ENCODE assay signal across 1 cellular context in genomic region chr7:103660455-103661371, GRCh38.
TF ChIP-seq lines count a peak whose summit lies in the region.

No MANE protein-coding gene starts in this region.

TF ChIP-seq in HepG2, 621 proteins besides CTCF, POLR2A, EP300 and RAD21 (continued from another document and continues in another):
- TF ChIP-seq REST (IDR thresholded peaks at IDR 0.05; ENCODE audit: borderline replicate concordance in 1 of 2, low read depth in 1 of 2, low read length in 2 of 2), result no peak
- no peak for TF ChIP-seq ZNF572 (CRISPR knock-in tag; IDR thresholded peaks at IDR 0.05)
- no peak for TF ChIP-seq XBP1 (CRISPR knock-in tag; IDR thresholded peaks at IDR 0.05)
- no peak for TF ChIP-seq GPBP1L1 (CRISPR knock-in tag; IDR thresholded peaks at IDR 0.05)
- no peak for TF ChIP-seq AKNA (CRISPR knock-in tag; IDR thresholded peaks at IDR 0.05; ENCODE audit: borderline replicate concordance)
- TF ChIP-seq ARID5B (CRISPR knock-in tag; IDR thresholded peaks at IDR 0.05), result peak; percentile 99
- peak; percentile 94; the same call in 1 of the 2 replicates for TF ChIP-seq ZSCAN5A (CRISPR knock-in tag; IDR thresholded peaks at IDR 0.05; ENCODE audit: borderline replicate concordance)
- no peak for TF ChIP-seq ZNF7 (CRISPR knock-in tag; IDR thresholded peaks at IDR 0.05)
- no peak for TF ChIP-seq CREB3 (CRISPR knock-in tag; IDR thresholded peaks at IDR 0.05)
- TF ChIP-seq ZSCAN25 (CRISPR knock-in tag; IDR thresholded peaks at IDR 0.05), result 0 out of 2 replicates have a peak, but pooled peaks have one; percentile 25
- peak; percentile 46 for TF ChIP-seq SKI (IDR thresholded peaks at IDR 0.05; ENCODE audit: partially characterized antibody)
- no peak for TF ChIP-seq PHB2 (IDR thresholded peaks at IDR 0.05; ENCODE audit: partially characterized antibody)
- TF ChIP-seq ZNF740 (CRISPR knock-in tag; IDR thresholded peaks at IDR 0.05), result no peak
- TF ChIP-seq ZNF350 (CRISPR knock-in tag; IDR thresholded peaks at IDR 0.05; ENCODE audit: borderline replicate concordance, low read depth), result no peak
- TF ChIP-seq ZBTB34 (CRISPR knock-in tag; IDR thresholded peaks at IDR 0.05), result no peak
- peak; percentile 28; the same call in 1 of the 2 replicates for TF ChIP-seq TFDP1 (CRISPR knock-in tag; IDR thresholded peaks at IDR 0.05; ENCODE audit: borderline replicate concordance)
- TF ChIP-seq ZNF101 (CRISPR knock-in tag; IDR thresholded peaks at IDR 0.05; ENCODE audit: borderline replicate concordance, low read depth), result no peak
- TF ChIP-seq HOXD1 (CRISPR knock-in tag; IDR thresholded peaks at IDR 0.05), result peak; percentile 38; the same call in 1 of the 2 replicates
- TF ChIP-seq ZKSCAN5 (CRISPR knock-in tag; IDR thresholded peaks at IDR 0.05), result no peak
- TF ChIP-seq ZNF747 (CRISPR knock-in tag; IDR thresholded peaks at IDR 0.05; ENCODE audit: borderline replicate concordance), result peak; percentile 25; the same call in 1 of the 2 replicates
- TF ChIP-seq RELA (CRISPR knock-in tag; IDR thresholded peaks at IDR 0.05), result no peak
- no peak for TF ChIP-seq STAG1 (CRISPR knock-in tag; IDR thresholded peaks at IDR 0.05)
- 0 out of 2 replicates have a peak, but pooled peaks have one; percentile 38 for TF ChIP-seq ZNF564 (CRISPR knock-in tag; IDR thresholded peaks at IDR 0.05)
- TF ChIP-seq SNAPC4 (CRISPR knock-in tag; IDR thresholded peaks at IDR 0.05), result no peak
- TF ChIP-seq ZNF724P (CRISPR knock-in tag; IDR thresholded peaks at IDR 0.05; ENCODE audit: borderline replicate concordance), result no peak
